15 cellular contexts compared by ENCODE assay signal in genomic region chr21:34498623-34499022, GRCh38. TPM values are rescaled to one million over a fixed set of nuclear protein-coding genes. Genes with fewer than 3 reads are reported as not detected.
DNase-seq lines count a peak whose midpoint lies in the region; ATAC-seq and TF ChIP-seq lines count a peak whose summit lies in the region.
"Had no signal": no experiment of that assay in that cellular context is flagged by ENCODE, and none has a peak within 500 bp of the region (broad histone marks: within the 10 kb centered on the region; RNA-seq: fewer than 3 reads in every experiment).

No MANE protein-coding gene starts in this region.

- H3K27me3 ChIP-seq in IMR-90 (ENCODE audit: control insufficient read depth, insufficient read depth, low read length) = peaks cover 6% of the 10 kb centered on the region
- H3K27me3 ChIP-seq in adipocyte (replicated peaks; ENCODE audit: control insufficient read depth, insufficient read depth, low read length) = peaks cover 5% of the 10 kb centered on the region
- no peaks in the 10 kb centered on the region for H3K27me3 ChIP-seq in right cardiac atrium (ENCODE audit: control insufficient read depth, insufficient read depth)
- H3K27me3 ChIP-seq: ascending aorta, colonic mucosa had no signal

- H4K20me1 ChIP-seq in IMR-90 (ENCODE audit: insufficient read depth, low read length) = no peaks in the 10 kb centered on the region

- no peak overlapping the region for H2BK120ac ChIP-seq in IMR-90 (ENCODE audit: low read depth, low read length)

- no peak overlapping the region for H4K8ac ChIP-seq in IMR-90 (ENCODE audit: low read depth in 2 of 2, low read length in 2 of 2)

- no peaks in the 10 kb centered on the region for H3K36me3 ChIP-seq in IMR-90 (ENCODE audit: control insufficient read depth, insufficient read depth, low read length)
- H3K36me3 ChIP-seq in adipocyte (ENCODE audit: control insufficient read depth, insufficient read depth, low read length, severe bottlenecking) = no peaks in the 10 kb centered on the region
- H3K36me3 ChIP-seq: ascending aorta, colonic mucosa had no signal

- no peak overlapping the region for H2BK15ac ChIP-seq in IMR-90 (ENCODE audit: low read depth, low read length)

- H3K9ac ChIP-seq in IMR-90 (ENCODE audit: low read depth, low read length) = no peak overlapping the region
- H3K9ac ChIP-seq in adipocyte (ENCODE audit: low read length) = no peak overlapping the region
- H3K9ac ChIP-seq: parathyroid adenoma had no signal

- intact Hi-C loops in IMR-90 (cut with micrococcal nuclease) (no loop called here), right cardiac atrium (cut with DNase I) (no loop called here)

- no peak overlapping the region for H2BK20ac ChIP-seq in IMR-90 (ENCODE audit: low read depth, low read length)

- H3K79me1 ChIP-seq in IMR-90 (ENCODE audit: low read depth in 1 of 2, low read length in 2 of 2) = no peaks in the 10 kb centered on the region

- dilution Hi-C loops in IMR-90 (cut with HindIII; ENCODE audit: low sequenced_read_pairs, unreplicated experiment) = no loop called here

- BruUV-seq in IMR-90 (replicated peaks; lab: Mats Ljungman, UMichigan) = no TSS peak

- H2AK5ac ChIP-seq in IMR-90 (ENCODE audit: low read depth, low read length) = no peak overlapping the region

- no peak overlapping the region for H2BK5ac ChIP-seq in IMR-90 (ENCODE audit: low read depth, low read length, poor library complexity, severe bottlenecking)

- H3K9me1 ChIP-seq in IMR-90 (ENCODE audit: insufficient read depth, low read length) = no peaks in the 10 kb centered on the region

- H3K4me3 ChIP-seq in IMR-90 (ENCODE audit: insufficient read depth, low read depth, low read length) (no peak overlapping the region), adipocyte (ENCODE audit: low read length) (no peak overlapping the region), right cardiac atrium (ENCODE audit: low read length) (no peak overlapping the region)
- H3K4me3 ChIP-seq: ascending aorta, colonic mucosa, skin epidermis had no signal

- H2AK9ac ChIP-seq in IMR-90 (replicated peaks; ENCODE audit: low read depth, low read length, poor library complexity) = no peak overlapping the region

- no peak overlapping the region for H3K14ac ChIP-seq in IMR-90 (replicated peaks; ENCODE audit: low read depth, low read length)

- no peak overlapping the region for H3K4me2 ChIP-seq in IMR-90 (ENCODE audit: low read depth, low read length)

- no peak overlapping the region for H4K5ac ChIP-seq in IMR-90 (ENCODE audit: low read depth, low read length)

- CTCF ChIA-PET in IMR-90 (lab: Yijun Ruan, JAX) = interaction anchor here (0.6 to 0.7 kb wide), 2 partner anchors 12 to 97 kb away, joined by 3 read pairs; no protein-coding TSS in a partner anchor

- ATAC-seq in IMR-90 (ENCODE audit: low read depth) (no peak), right cardiac atrium (no peak), GM19324 (IDR thresholded peaks at IDR 0.05; ENCODE audit: low FRiP score, unreplicated experiment) (no peak)

- H3K27ac ChIP-seq in IMR-90 (ENCODE audit: insufficient read depth, low read length) (no peak overlapping the region), right cardiac atrium (ENCODE audit: low read length) (no peak overlapping the region)
- H3K27ac ChIP-seq: ascending aorta, colonic mucosa, parathyroid adenoma, skin epidermis had no signal

- DNase-seq in COLO668 (lab: John Stamatoyannopoulos, UW; ENCODE audit: unreplicated experiment) (peak; percentile 90), IMR-90 (peak; percentile 38), adipocyte (ENCODE audit: low read depth) (peak; percentile 41), right cardiac atrium (peak in 2 of 3 donors; percentile 28 to 53)
- DNase-seq in activated CD4-positive, alpha-beta T cell treated with anti-CD3 and anti-CD28 coated beads, Interleukin-2, amount 50 U/mL, for 4 hours = no peak
- no peak for DNase-seq in activated T-cell treated with anti-CD3 and anti-CD28 coated beads, Interleukin-2, amount 50 U/mL, for 48 hours
- DNase-seq: activated CD4-positive, CD25-positive, alpha-beta regulatory T cell treated with anti-CD3 and anti-CD28 coated beads, Interleukin-2, amount 50 U/mL, for 72 hours; activated naive CD4-positive, alpha-beta T cell; colonic mucosa; MM.1S; NCI-H2227 treated with DMSO at 0.1 percent for 48 hours had no signal

- no peak overlapping the region for H4K91ac ChIP-seq in IMR-90 (ENCODE audit: insufficient read depth, low read depth, low read length)

- in situ Hi-C loops in IMR-90 (cut with MboI; ENCODE audit: low sequenced_read_pairs) = no loop called here

- no peaks in the 10 kb centered on the region for H3K4me1 ChIP-seq in IMR-90 (ENCODE audit: control insufficient read depth, insufficient read depth, low read length)
- H3K4me1 ChIP-seq in adipocyte (ENCODE audit: control insufficient read depth, insufficient read depth, low read length) = no peaks in the 10 kb centered on the region
- H3K4me1 ChIP-seq in right cardiac atrium (ENCODE audit: control insufficient read depth, insufficient read depth, low read length) = no peaks in the 10 kb centered on the region
- H3K4me1 ChIP-seq: ascending aorta, colonic mucosa, parathyroid adenoma had no signal

- H3K23ac ChIP-seq in IMR-90 (ENCODE audit: low read depth, low read length) = no peak overlapping the region

- TF ChIP-seq CTCF in IMR-90 (conservative IDR thresholded peaks at IDR 0.05; ENCODE audit: low read depth, low read length) = no peak

- H3K9me3 ChIP-seq in IMR-90 (ENCODE audit: control insufficient read depth, insufficient read depth, low read length) (peaks cover 8% of the 10 kb centered on the region), adipocyte (ENCODE audit: control insufficient read depth, low read length) (peaks cover 28% of the 10 kb centered on the region), right cardiac atrium (ENCODE audit: control insufficient read depth, low read length) (no peaks in the 10 kb centered on the region)
- H3K9me3 ChIP-seq: colonic mucosa had no signal

- POLR2A ChIA-PET in IMR-90 (lab: Charles Lee; ENCODE audit: unreplicated experiment) = no interaction called here

- 17% methylated on average over 1 of the region's 3 CpGs; no CpG with 5 or more reads in 1 of the 2 experiments for WGBS in IMR-90 (ENCODE audit: extremely low coverage in 2 of 2, insufficient read length in 1 of 2), 2 experiments
- WGBS in right cardiac atrium = 30% methylated on average over 3 of the region's 3 CpGs

- no peak overlapping the region for H2AFZ ChIP-seq in IMR-90 (replicated peaks; ENCODE audit: low read length, poor library complexity)
- H2AFZ ChIP-seq: parathyroid adenoma had no signal

- H3K4ac ChIP-seq in IMR-90 (ENCODE audit: low read depth, low read length) = no peak overlapping the region

- no peak for TF ChIP-seq POLR2A in IMR-90 (IDR thresholded peaks at IDR 0.05; ENCODE audit: low read depth, low read length)

- no peak overlapping the region for H3K18ac ChIP-seq in IMR-90 (ENCODE audit: low read depth, low read length)

- H3K56ac ChIP-seq in IMR-90 (ENCODE audit: extremely low read depth, insufficient read depth, low read length) = no peak overlapping the region

- no peak for TF ChIP-seq RAD21 in IMR-90 (IDR thresholded peaks at IDR 0.05; ENCODE audit: low read length)

TF ChIP-seq in IMR-90, 13 proteins besides CTCF, POLR2A, EP300 and RAD21:
- TF ChIP-seq SMC3 (IDR thresholded peaks at IDR 0.05; ENCODE audit: low read depth, low read length) (no peak), MAFK (IDR thresholded peaks at IDR 0.05; ENCODE audit: low read depth, low read length) (no peak), ELK1 (IDR thresholded peaks at IDR 0.05; ENCODE audit: borderline replicate concordance, low read depth, low read length) (no peak), BHLHE40 (IDR thresholded peaks at IDR 0.05; ENCODE audit: low read depth, low read length) (no peak)
TF ChIP-seq in IMR-90: peak in this region for 0.

RNA-seq across cellular contexts. Expression of gene KCNE1, which starts 13.4 kb away (rescaled TPM):
- total RNA-seq in IMR-90 (2012; rRNA removed) (0.83 and 0.90 TPM in 2 replicates), right cardiac atrium (10 to 100 TPM in 2 of 4 donors, 1 to 10 TPM in 2; 3.6 to 11.4 (median 9.5) TPM)
- polyA plus RNA-seq in IMR-90 (2012; rRNA removed) (0.37 and 0.46 TPM in 2 replicates), right cardiac atrium (3.8 TPM)
- 0.22 and 0.25 TPM in 2 replicates for polyA plus RNA-seq in IMR-90 (2012; cell fraction: cytosol; rRNA removed)
- polyA plus RNA-seq in IMR-90 (2012; cell fraction: nucleus; rRNA removed; ENCODE audit: low replicate concordance) = 0.92 and 1.2 TPM in 2 replicates

Comparison
In these comparisons a context has a peak if more than half of its experiments do, and no peak if none do; other contexts are left out.
1. DNase-seq: peak in COLO668 (single experiment), IMR-90 (single experiment), adipocyte (single experiment) and right cardiac atrium (2 of 3); none in activated CD4-positive, alpha-beta T cell treated with anti-CD3 and anti-CD28 coated beads, Interleukin-2, amount 50 U/mL, for 4 hours (0 of 2) and activated T-cell treated with anti-CD3 and anti-CD28 coated beads, Interleukin-2, amount 50 U/mL, for 48 hours (0 of 2).